Comparison of ENCODE assay signal across 23 cellular contexts in the genomic region with DNA sequence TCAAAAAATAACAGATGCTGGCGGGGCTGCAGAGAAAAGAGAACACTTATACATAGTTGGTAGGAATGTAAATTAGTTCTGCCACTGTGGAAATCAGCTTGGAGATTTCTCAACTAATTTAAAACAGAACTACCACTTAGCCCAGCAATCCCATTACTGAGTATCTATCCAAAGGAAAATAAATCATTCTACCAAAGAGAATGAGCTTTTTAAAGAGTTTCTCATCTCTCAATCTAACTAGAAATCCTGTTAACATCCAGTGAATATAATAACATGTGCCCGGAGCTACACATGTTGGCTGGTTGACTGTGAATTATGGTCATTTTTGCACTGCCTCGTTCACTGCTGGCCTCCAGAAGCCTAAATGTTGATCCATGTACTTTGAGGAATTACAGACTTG. TPM values are rescaled to one million over a fixed set of nuclear protein-coding genes. Genes with fewer than 3 reads are reported as not detected.
DNase-seq lines count a peak whose midpoint lies in the region; ATAC-seq, FAIRE-seq and TF ChIP-seq lines count a peak whose summit lies in the region.
"Had no signal": no experiment of that assay in that cellular context is flagged by ENCODE, and none has a peak within 500 bp of the region (broad histone marks: within the 10 kb centered on the region; RNA-seq: fewer than 3 reads in every experiment).

No MANE protein-coding gene starts in this region.

- no TSS peak for BruUV-seq in HepG2 (replicated peaks; lab: Mats Ljungman, UMichigan)

- POLR2A ChIA-PET in HepG2 (lab: Yijun Ruan, JAX) = no interaction called here

- intact Hi-C loops in HepG2 (cut with micrococcal nuclease; ENCODE audit: unreplicated experiment) = no loop called here

- peak; percentile 82 for ATAC-seq in SK-N-SH treated with all-trans-retinoic acid at 6 μM for 48 hours
- no peak for ATAC-seq in HepG2
- no peak for ATAC-seq in HG03108 (IDR thresholded peaks at IDR 0.05; ENCODE audit: unreplicated experiment)
- ATAC-seq: HCT116, K562 had no signal

- H3K27me3 ChIP-seq in HepG2 (ENCODE audit: control insufficient read depth in 1 of 2, insufficient read depth in 2 of 2, low read length in 2 of 2) = no peaks in the 10 kb centered on the region

- 43% methylated on average over 3 of the region's 3 CpGs for WGBS in HepG2 (ENCODE audit: low lambda C conversion rate)

- DNase-seq in EH (ENCODE audit: low read depth) = peak; percentile 8
- DNase-seq in left kidney (ENCODE audit: low read depth, low spot score) = peak; percentile 2
- DNase-seq in HepG2 (ENCODE audit: low spot score) = no peak
- no peak for DNase-seq in HuH-7 (ENCODE audit: low spot score)
- DNase-seq: ACHN; AML-193; Caco-2; CD4-positive, alpha-beta T cell; GDM1; GOT3; H7; HFFc6; IMR-90 had no signal

- TF ChIP-seq POLR2A in HepG2 (IDR thresholded peaks at IDR 0.05; ENCODE audit: insufficient read depth in 1 of 2, low read depth in 2 of 2, low read length in 2 of 2) = no peak

- no peak for TF ChIP-seq EP300 in HepG2 (IDR thresholded peaks at IDR 0.05; ENCODE audit: low read depth in 2 of 2, low read length in 2 of 2)
- no peak for TF ChIP-seq EP300 in HepG2 (CRISPR knock-in tag; IDR thresholded peaks at IDR 0.05; ENCODE audit: borderline replicate concordance)

- in situ Hi-C loops in HepG2 (cut with HindIII; ENCODE audit: extremely low pct_ligation_motif_present, low pct_unique_long_range_greater_than_20kb) = no loop called here

- no peaks in the 10 kb centered on the region for H3K4me1 ChIP-seq in HepG2 (ENCODE audit: insufficient read depth, low read length)
- H3K4me1 ChIP-seq: Caco-2 had no signal

- H4K20me1 ChIP-seq in HepG2 (ENCODE audit: insufficient read depth, low read length) = no peaks in the 10 kb centered on the region

- H3K9ac ChIP-seq in HepG2 (ENCODE audit: insufficient read depth, low read depth, low read length) = no peak overlapping the region

- H3K36me3 ChIP-seq in HepG2 (replicated peaks in 1 of 2; ENCODE audit: control insufficient read depth in 1 of 2, insufficient read depth in 2 of 2, low read length in 2 of 2) = no peaks in the 10 kb centered on the region

- H3K4me2 ChIP-seq in HepG2 (ENCODE audit: low read depth, low read length) = no peak overlapping the region

- FAIRE-seq in HepG2 (lab: Jason Lieb, UNC) = no peak
- FAIRE-seq: D721Med, GM12892, GM18507 had no signal

- no peak for TF ChIP-seq CTCF in HepG2 (CRISPR knock-in tag; IDR thresholded peaks at IDR 0.05)

- H2AFZ ChIP-seq in HepG2 (ENCODE audit: low read length) = no peak overlapping the region

- H3K9me3 ChIP-seq in HepG2 (ENCODE audit: low read length) = no peaks in the 10 kb centered on the region
- H3K9me3 ChIP-seq: Caco-2 had no signal

- no peak for TF ChIP-seq RAD21 in HepG2 (CRISPR knock-in tag; IDR thresholded peaks at IDR 0.05)

- CTCF ChIA-PET in HepG2 (lab: Yijun Ruan, JAX; ENCODE audit: low intra/inter-chr PET ratio, low total read pairs) = no interaction called here

- H3K79me2 ChIP-seq in HepG2 (ENCODE audit: insufficient read depth, low read length) = no peaks in the 10 kb centered on the region

- H3K27ac ChIP-seq in HepG2 (ENCODE audit: extremely low read length, insufficient read depth, low read length) = no peak overlapping the region
- H3K27ac ChIP-seq: C4-2B had no signal

- H3K4me3 ChIP-seq in HepG2 (replicated peaks in 1 of 3; ENCODE audit: insufficient read depth in 1 of 3, low read depth in 2 of 3, low read length in 3 of 3) = no peak overlapping the region
- H3K4me3 ChIP-seq: K562 had no signal

TF ChIP-seq in SK-N-SH treated with all-trans-retinoic acid at 6 μM for 48 hours, 23 proteins besides CTCF, POLR2A, EP300 and RAD21 (continues in another document):
- TF ChIP-seq ZFP3 (CRISPR knock-in tag; IDR thresholded peaks at IDR 0.05) (no peak), CSDC2 (CRISPR knock-in tag; IDR thresholded peaks at IDR 0.05) (no peak)

TF ChIP-seq in HepG2, 621 proteins besides CTCF, POLR2A, EP300 and RAD21 (continues in another document):
- no peak for TF ChIP-seq GFI1 (CRISPR knock-in tag; IDR thresholded peaks at IDR 0.05; ENCODE audit: borderline replicate concordance)

RNA-seq across cellular contexts. Expression of a gene that starts 39.3 kb away (rescaled TPM):
- total RNA-seq in HepG2 (2016; rRNA removed; fragmentation: Illumina TruSeq; extraction: Trizol) = 23.8 and 35.3 TPM in 2 replicates
- total RNA-seq in HepG2 (2016; cell fraction: cytosol; rRNA removed; fragmentation: Illumina TruSeq; extraction: Trizol; ENCODE audit: low read depth) = 4.8 and 6.0 TPM in 2 replicates
- total RNA-seq in HepG2 (2016; cell fraction: insoluble cytoplasmic fraction; rRNA removed; fragmentation: Illumina TruSeq; extraction: Trizol) = 24.5 and 36.0 TPM in 2 replicates
- total RNA-seq in HepG2 (2016; cell fraction: membrane; rRNA removed; fragmentation: Illumina TruSeq; extraction: Trizol) = 12.3 and 13.2 TPM in 2 replicates
- total RNA-seq in HepG2 (2016; cell fraction: nucleus; rRNA removed; fragmentation: Illumina TruSeq; extraction: Trizol) = 16.9 and 17.3 TPM in 2 replicates
- 22.8 and 33.7 TPM in 2 replicates for polyA plus RNA-seq in HepG2 (2011; rRNA removed)
- polyA plus RNA-seq in HepG2 (2011; cell fraction: cytosol; rRNA removed) = 11.2 and 19.6 TPM in 2 replicates
- 10.8 and 14.8 TPM in 2 replicates for polyA plus RNA-seq in HepG2 (2011; cell fraction: nucleus; rRNA removed)
- 19.1 and 26.3 TPM in 2 replicates for polyA plus RNA-seq in HepG2 (2012)
- polyA plus RNA-seq in HepG2 (2016; cell fraction: cytosol; fragmentation: Illumina TruSeq; extraction: Trizol; ENCODE audit: low read depth) = 5.8 and 7.4 TPM in 2 replicates
- polyA plus RNA-seq in HepG2 (2016; cell fraction: insoluble cytoplasmic fraction; fragmentation: Illumina TruSeq; extraction: Trizol; ENCODE audit: low read depth) = 40.5 and 49.8 TPM in 2 replicates
- polyA plus RNA-seq in HepG2 (2016; cell fraction: membrane; fragmentation: Illumina TruSeq; extraction: Trizol; ENCODE audit: low read depth) = 14.9 and 16.5 TPM in 2 replicates
- 20.9 and 26.7 TPM in 2 replicates for polyA plus RNA-seq in HepG2 (2016; cell fraction: nucleus; fragmentation: Illumina TruSeq; extraction: Trizol; ENCODE audit: insufficient read depth, low read depth)
- 7.2 and 11.0 TPM in 2 replicates for polyA minus RNA-seq in HepG2 (2011; rRNA and poly(A)+ RNA removed; ENCODE audit: low replicate concordance)
- 7.0 and 12.0 TPM in 2 replicates for polyA minus RNA-seq in HepG2 (2011; cell fraction: cytosol; rRNA and poly(A)+ RNA removed)
- 48.7 and 55.0 TPM in 2 replicates for polyA minus RNA-seq in HepG2 (2011; cell fraction: nucleus; rRNA and poly(A)+ RNA removed)

RNA-seq across cellular contexts. Expression of a gene that starts 43.3 kb away (rescaled TPM):
- total RNA-seq in HepG2 (2016; rRNA removed; fragmentation: Illumina TruSeq; extraction: Trizol) = not detected in 2 replicates
- not detected in 2 replicates for total RNA-seq in HepG2 (2016; cell fraction: cytosol; rRNA removed; fragmentation: Illumina TruSeq; extraction: Trizol; ENCODE audit: low read depth)
- total RNA-seq in HepG2 (2016; cell fraction: insoluble cytoplasmic fraction; rRNA removed; fragmentation: Illumina TruSeq; extraction: Trizol) = not detected in 2 replicates
- not detected in 2 replicates for total RNA-seq in HepG2 (2016; cell fraction: membrane; rRNA removed; fragmentation: Illumina TruSeq; extraction: Trizol)
- not detected in 2 replicates for total RNA-seq in HepG2 (2016; cell fraction: nucleus; rRNA removed; fragmentation: Illumina TruSeq; extraction: Trizol)
- polyA plus RNA-seq in HepG2 (2011; rRNA removed) = not detected in 2 replicates
- polyA plus RNA-seq in HepG2 (2011; cell fraction: cytosol; rRNA removed) = not detected in 2 replicates
- not detected in 2 replicates for polyA plus RNA-seq in HepG2 (2011; cell fraction: nucleus; rRNA removed)
- polyA plus RNA-seq in HepG2 (2012) = not detected in 2 replicates
- not detected in 2 replicates for polyA plus RNA-seq in HepG2 (2016; cell fraction: cytosol; fragmentation: Illumina TruSeq; extraction: Trizol; ENCODE audit: low read depth)
- polyA plus RNA-seq in HepG2 (2016; cell fraction: insoluble cytoplasmic fraction; fragmentation: Illumina TruSeq; extraction: Trizol; ENCODE audit: low read depth) = not detected in 2 replicates
- not detected in 2 replicates for polyA plus RNA-seq in HepG2 (2016; cell fraction: membrane; fragmentation: Illumina TruSeq; extraction: Trizol; ENCODE audit: low read depth)
- polyA plus RNA-seq in HepG2 (2016; cell fraction: nucleus; fragmentation: Illumina TruSeq; extraction: Trizol; ENCODE audit: insufficient read depth, low read depth) = not detected in 2 replicates
- polyA minus RNA-seq in HepG2 (2011; rRNA and poly(A)+ RNA removed; ENCODE audit: low replicate concordance) = 1.2 TPM in 1 of 2 replicates, not detected in the other
- polyA minus RNA-seq in HepG2 (2011; cell fraction: cytosol; rRNA and poly(A)+ RNA removed) = not detected in 2 replicates
- polyA minus RNA-seq in HepG2 (2011; cell fraction: nucleus; rRNA and poly(A)+ RNA removed) = not detected in 2 replicates
- total RNA-seq: Caco-2; CD4-positive, alpha-beta T cell; HT-29; K562 had no signal

RNA-seq across cellular contexts. Expression of a gene that starts 58.4 kb away (rescaled TPM):
- total RNA-seq in HepG2 (2016; rRNA removed; fragmentation: Illumina TruSeq; extraction: Trizol) = not detected in 2 replicates
- not detected in 2 replicates for total RNA-seq in HepG2 (2016; cell fraction: cytosol; rRNA removed; fragmentation: Illumina TruSeq; extraction: Trizol; ENCODE audit: low read depth)
- total RNA-seq in HepG2 (2016; cell fraction: insoluble cytoplasmic fraction; rRNA removed; fragmentation: Illumina TruSeq; extraction: Trizol) = not detected in 2 replicates
- not detected in 2 replicates for total RNA-seq in HepG2 (2016; cell fraction: membrane; rRNA removed; fragmentation: Illumina TruSeq; extraction: Trizol)
- total RNA-seq in HepG2 (2016; cell fraction: nucleus; rRNA removed; fragmentation: Illumina TruSeq; extraction: Trizol) = not detected in 2 replicates
- not detected in 2 replicates for polyA plus RNA-seq in HepG2 (2011; rRNA removed)
- polyA plus RNA-seq in HepG2 (2011; cell fraction: cytosol; rRNA removed) = not detected in 2 replicates
- not detected in 2 replicates for polyA plus RNA-seq in HepG2 (2011; cell fraction: nucleus; rRNA removed)
- not detected in 2 replicates for polyA plus RNA-seq in HepG2 (2012)
- not detected in 2 replicates for polyA plus RNA-seq in HepG2 (2016; cell fraction: cytosol; fragmentation: Illumina TruSeq; extraction: Trizol; ENCODE audit: low read depth)
- not detected in 2 replicates for polyA plus RNA-seq in HepG2 (2016; cell fraction: insoluble cytoplasmic fraction; fragmentation: Illumina TruSeq; extraction: Trizol; ENCODE audit: low read depth)
- polyA plus RNA-seq in HepG2 (2016; cell fraction: membrane; fragmentation: Illumina TruSeq; extraction: Trizol; ENCODE audit: low read depth) = not detected in 2 replicates
- polyA plus RNA-seq in HepG2 (2016; cell fraction: nucleus; fragmentation: Illumina TruSeq; extraction: Trizol; ENCODE audit: insufficient read depth, low read depth) = not detected in 2 replicates
- polyA minus RNA-seq in HepG2 (2011; rRNA and poly(A)+ RNA removed; ENCODE audit: low replicate concordance) = 1.9 TPM in 1 of 2 replicates, not detected in the other
- polyA minus RNA-seq in HepG2 (2011; cell fraction: cytosol; rRNA and poly(A)+ RNA removed) = not detected in 2 replicates
- polyA minus RNA-seq in HepG2 (2011; cell fraction: nucleus; rRNA and poly(A)+ RNA removed) = not detected in 2 replicates
- total RNA-seq: CD4-positive, alpha-beta T cell; H7; HFFc6; HT-29; IMR-90 had no signal
- polyA plus RNA-seq: BJ, IMR-90 had no signal

Comparison
In these comparisons a context has a peak if more than half of its experiments do, and no peak if none do; other contexts are left out.
1. DNase-seq: peak in EH (single experiment) and left kidney (single experiment); none in HepG2 (single experiment) and HuH-7 (single experiment).